ENCODE assay signal across 10 cellular contexts in the genomic region with DNA sequence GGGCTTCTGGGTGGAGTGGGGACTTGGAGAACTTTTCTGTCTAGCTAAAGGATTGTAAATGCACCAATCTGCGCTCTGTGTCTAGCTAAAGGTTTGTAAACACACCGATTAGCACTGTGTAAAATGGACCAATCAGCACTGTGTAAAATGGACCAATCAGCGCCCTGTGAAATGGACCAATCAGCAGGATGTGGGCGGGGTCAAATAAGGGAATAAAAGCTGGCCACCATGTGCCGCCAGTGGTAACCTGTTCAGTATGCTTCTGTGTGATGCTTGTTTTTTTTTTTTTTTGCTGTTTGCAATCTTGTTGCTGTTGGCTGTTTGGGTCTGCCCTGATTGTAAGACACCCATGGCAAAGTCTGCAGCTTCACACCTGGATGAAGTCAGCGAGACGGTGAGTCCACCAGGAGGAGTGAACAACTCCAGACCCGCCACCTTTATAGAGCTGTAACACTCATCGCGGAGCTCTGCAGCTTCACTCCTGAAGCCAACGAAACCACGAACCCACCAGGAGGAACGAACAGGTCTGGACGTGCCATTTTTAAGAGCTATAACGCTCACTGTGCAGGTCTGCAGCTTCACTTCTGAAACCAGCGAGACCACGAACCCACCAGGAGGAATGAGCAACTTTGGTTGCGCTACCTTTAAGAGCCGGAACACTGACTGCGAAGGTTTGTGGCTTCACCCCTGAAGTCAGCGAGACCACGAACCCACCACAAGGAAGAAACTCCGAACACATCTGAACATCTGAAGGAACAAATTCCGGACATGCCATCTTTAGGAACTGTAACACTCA.
DNase-seq lines count a peak whose midpoint lies in the region; ATAC-seq lines count a peak whose summit lies in the region.
"Had no signal": no experiment of that assay in that cellular context is flagged by ENCODE, and none has a peak within 500 bp of the region (broad histone marks: within the 10 kb centered on the region; RNA-seq: fewer than 3 reads in every experiment).

No MANE protein-coding gene starts in this region.

- ATAC-seq in HG03521 (IDR thresholded peaks at IDR 0.05; ENCODE audit: unreplicated experiment) = no peak
- no peak for ATAC-seq in GM19463 (IDR thresholded peaks at IDR 0.05; ENCODE audit: unreplicated experiment)

- peak overlapping the region; percentile 28 to 71 (median 61); a peak in 21 of 22 replicates for H3K4me2 ChIP-seq in BLaER1 treated with 17β-estradiol and CSF1 and Interleukin-3, amounts not matched to agents 10 nM and 100 nM

- peaks cover 0 to 9% (median 0%) of the 10 kb centered on the region in 11 experiments; a peak in 2 of 22 replicates for H3K27me3 ChIP-seq in BLaER1 treated with 17β-estradiol and CSF1 and Interleukin-3, amounts not matched to agents 10 nM and 100 nM
- H3K27me3 ChIP-seq: MG63 had no signal

- H3K4me1 ChIP-seq in BLaER1 treated with 17β-estradiol and CSF1 and Interleukin-3, amounts not matched to agents 10 nM and 100 nM = peaks cover 10 to 55% (median 36%) of the 10 kb centered on the region in 10 experiments; a peak in 19 of 20 replicates

- H3K4me3 ChIP-seq in BLaER1 treated with 17β-estradiol and CSF1 and Interleukin-3, amounts not matched to agents 10 nM and 100 nM = 0 out of 20 replicates have a peak overlapping the region, but pooled peaks of 1 of the 10 experiments have one; percentile 1
- H3K4me3 ChIP-seq: MG63 had no signal

- H3K27ac ChIP-seq in BLaER1 treated with 17β-estradiol and CSF1 and Interleukin-3, amounts not matched to agents 10 nM and 100 nM = no peak overlapping the region

- no peaks in the 10 kb centered on the region for H4K20me1 ChIP-seq in BLaER1 treated with 17β-estradiol and CSF1 and Interleukin-3, amounts not matched to agents 10 nM and 100 nM

- peak; percentile 48 for DNase-seq in OCI-M1 (lab: John Stamatoyannopoulos, UW)
- DNase-seq in activated T-cell treated with anti-CD3 and anti-CD28 coated beads, Interleukin-2, amount 50 U/mL, for 48 hours = peak; percentile 62 to 66
- peak; percentile 34 to 35 for DNase-seq in stimulated activated CD4-positive, alpha-beta T cell treated with anti-CD3 and anti-CD28 coated beads, Interleukin-12 subunit alpha, Interleukin-12 subunit beta, amount 100 ng/mL, for 24 hours (ENCODE audit: low read depth in 2 of 2)
- DNase-seq in HCEC 1CT = no peak
- DNase-seq in NCI-H2029 treated with DMSO at 0.1 percent for 48 hours (lab: John Stamatoyannopoulos, UW) = no peak
- DNase-seq: Calu3, MG63 had no signal

- H3K9ac ChIP-seq in BLaER1 treated with 17β-estradiol and CSF1 and Interleukin-3, amounts not matched to agents 10 nM and 100 nM = no peak overlapping the region

- 0 out of 22 replicates have a peak, but pooled peaks cover 0 to 5% (median 0%) of the 10 kb centered on the region in 11 experiments for H3K36me3 ChIP-seq in BLaER1 treated with 17β-estradiol and CSF1 and Interleukin-3, amounts not matched to agents 10 nM and 100 nM
- H3K36me3 ChIP-seq: MG63 had no signal

- H3K9me3 ChIP-seq in BLaER1 treated with 17β-estradiol and CSF1 and Interleukin-3, amounts not matched to agents 10 nM and 100 nM (replicated peaks in 1 of 11) = peaks cover 19 to 36% (median 30%) of the 10 kb centered on the region in 11 experiments
- H3K9me3 ChIP-seq: MG63 had no signal

Comparison
In these comparisons a context has a peak if more than half of its experiments do, and no peak if none do; other contexts are left out.
1. DNase-seq: peak in OCI-M1 (single experiment), activated T-cell treated with anti-CD3 and anti-CD28 coated beads, Interleukin-2, amount 50 U/mL, for 48 hours (2 of 2) and stimulated activated CD4-positive, alpha-beta T cell treated with anti-CD3 and anti-CD28 coated beads, Interleukin-12 subunit alpha, Interleukin-12 subunit beta, amount 100 ng/mL, for 24 hours (2 of 2); none in HCEC 1CT (single experiment) and NCI-H2029 treated with DMSO at 0.1 percent for 48 hours (single experiment).